Comparison of ENCODE assay signal across 28 cellular contexts in genomic region chr4:112063260-112063659, GRCh38.
DNase-seq lines count a peak whose midpoint lies in the region; ATAC-seq, FAIRE-seq and TF ChIP-seq lines count a peak whose summit lies in the region.
"Had no signal": no experiment of that assay in that cellular context is flagged by ENCODE, and none has a peak within 500 bp of the region (broad histone marks: within the 10 kb centered on the region; RNA-seq: fewer than 3 reads in every experiment).

No MANE protein-coding gene starts in this region.

- H3K9me1 ChIP-seq in K562 (ENCODE audit: control insufficient read depth, insufficient read depth, low read length): no peaks in the 10 kb centered on the region

- DNase-seq in HepG2 (ENCODE audit: low spot score) (no peak), right lobe of liver (no peak), NCI-H69 (lab: John Stamatoyannopoulos, UW) (peak; percentile 8), K562 (ENCODE audit: extremely low read depth in 1 of 4, low spot score in 3 of 4) (no peak), NCI-H2227 (lab: John Stamatoyannopoulos, UW; ENCODE audit: unreplicated experiment) (no peak)
- DNase-seq in effector memory CD8-positive, alpha-beta T cell: no peak
- DNase-seq: activated CD4-positive, alpha-beta T cell treated with anti-CD3 and anti-CD28 coated beads, Interleukin-2, amount 10 ng/mL, durations not matched to agents 24 days and 14 days; activated CD8-positive, alpha-beta memory T cell treated with anti-CD3 and anti-CD28 coated beads, Interleukin-2, amount 10 ng/mL, durations not matched to agents 7 days and 5 days; C1 segment of cervical spinal cord; central memory CD4-positive, alpha-beta T cell; dorsolateral prefrontal cortex; left ventricle myocardium superior; midbrain; natural killer cell; NCI-H82; ovary; right cardiac atrium; SJCRH30; trophoblast cell had no signal

- H3K4me1 Mint-ChIP-seq in effector memory CD8-positive, alpha-beta T cell (ENCODE audit: low read depth in 2 of 2): no peaks in the 10 kb centered on the region
- H3K4me1 Mint-ChIP-seq: activated CD4-positive, alpha-beta T cell treated with anti-CD3 and anti-CD28 coated beads, Interleukin-2, amount 10 ng/mL, durations not matched to agents 24 days and 14 days; activated CD8-positive, alpha-beta memory T cell treated with anti-CD3 and anti-CD28 coated beads, Interleukin-2, amount 10 ng/mL, durations not matched to agents 7 days and 5 days; activated naive CD4-positive, alpha-beta T cell treated with anti-CD3 and anti-CD28 coated beads, Interleukin-2, amount 50 U/mL, for 24 hours; natural killer cell had no signal

- H3K4me3 ChIP-seq in HepG2 (replicated peaks in 1 of 3; ENCODE audit: insufficient read depth in 1 of 3, low read depth in 2 of 3, low read length in 3 of 3) (no peak overlapping the region), right lobe of liver (no peak overlapping the region), K562 (no peak overlapping the region)
- H3K4me3 ChIP-seq: ascending aorta, dorsolateral prefrontal cortex, gastroesophageal sphincter, GM12878, ovary, SJCRH30 had no signal

- H3K27ac ChIP-seq in HepG2 (ENCODE audit: extremely low read length, insufficient read depth, low read length) (no peak overlapping the region), right lobe of liver (no peak overlapping the region), K562 (ENCODE audit: extremely low read depth, low read depth, low read length) (no peak overlapping the region)
- H3K27ac ChIP-seq: ascending aorta, dorsolateral prefrontal cortex, gastroesophageal sphincter, ovary, SJCRH30 had no signal

- in situ Hi-C loops in HepG2 (cut with HindIII; ENCODE audit: extremely low pct_ligation_motif_present, low pct_unique_long_range_greater_than_20kb): no loop called here
- in situ Hi-C loops in K562 (cut with MboI): no loop called here

- ATAC-seq in HepG2 (no peak), right lobe of liver (no peak), K562 (no peak), HG02870 (IDR thresholded peaks at IDR 0.05; ENCODE audit: unreplicated experiment) (no peak), HG03565 (IDR thresholded peaks at IDR 0.05; ENCODE audit: unreplicated experiment) (no peak)
- ATAC-seq in effector memory CD8-positive, alpha-beta T cell (replicated peaks): no peak
- ATAC-seq: activated CD8-positive, alpha-beta memory T cell treated with anti-CD3 and anti-CD28 coated beads, Interleukin-2, amount 10 ng/mL, durations not matched to agents 7 days and 5 days; gastroesophageal sphincter; GM12878; left ventricle myocardium superior; natural killer cell; right cardiac atrium had no signal

- no peak overlapping the region for H2AFZ ChIP-seq in HepG2 (ENCODE audit: low read length)
- no peak overlapping the region for H2AFZ ChIP-seq in K562 (ENCODE audit: low read depth, low read length)

- H3K79me2 ChIP-seq in HepG2 (ENCODE audit: insufficient read depth, low read length): no peaks in the 10 kb centered on the region
- H3K79me2 ChIP-seq in K562 (ENCODE audit: control insufficient read depth, insufficient read depth, low read length): no peaks in the 10 kb centered on the region

- H3K4me3 Mint-ChIP-seq in effector memory CD8-positive, alpha-beta T cell: no peak overlapping the region
- H3K4me3 Mint-ChIP-seq: activated CD4-positive, alpha-beta T cell treated with anti-CD3 and anti-CD28 coated beads, Interleukin-2, amount 10 ng/mL, durations not matched to agents 24 days and 14 days; activated CD8-positive, alpha-beta memory T cell treated with anti-CD3 and anti-CD28 coated beads, Interleukin-2, amount 10 ng/mL, durations not matched to agents 7 days and 5 days; activated naive CD4-positive, alpha-beta T cell treated with anti-CD3 and anti-CD28 coated beads, Interleukin-2, amount 50 U/mL, for 24 hours; natural killer cell; T-helper 1 cell treated with Interleukin-12 subunit alpha and Interleukin-12 subunit beta and Interleukin-4 antibody, amounts not matched to agents 30 μg/mL and 1 μg/mL, for 36 hours had no signal

- H3K4me2 ChIP-seq in HepG2 (ENCODE audit: low read depth, low read length) (no peak overlapping the region), K562 (ENCODE audit: insufficient read depth, low read length) (no peak overlapping the region)

- FAIRE-seq in HepG2 (lab: Jason Lieb, UNC): no peak
- FAIRE-seq in K562 (lab: Jason Lieb, UNC): no peak
- FAIRE-seq: D721Med, GM12878, islet of Langerhans had no signal

- TF ChIP-seq CTCF in HepG2 (CRISPR knock-in tag; IDR thresholded peaks at IDR 0.05) (0 out of 2 replicates have a peak, but pooled peaks have one; percentile 19), right lobe of liver (IDR thresholded peaks at IDR 0.05) (no peak), K562 (IDR thresholded peaks at IDR 0.05 in 2 of 3, conservative IDR thresholded peaks at IDR 0.05 in 1 of 3; ENCODE audit: insufficient read depth in 2 of 3, low read depth in 1 of 3, low read length in 3 of 3) (peak in 1 of 3 experiments; percentile 32; a peak in 2 of 6 replicates)

- TF ChIP-seq EP300 in HepG2 (IDR thresholded peaks at IDR 0.05; ENCODE audit: low read depth in 2 of 2, low read length in 2 of 2): no peak
- no peak for TF ChIP-seq EP300 in HepG2 (CRISPR knock-in tag; IDR thresholded peaks at IDR 0.05; ENCODE audit: borderline replicate concordance)
- no peak for TF ChIP-seq EP300 in K562 (IDR thresholded peaks at IDR 0.05; ENCODE audit: low read length)

- TF ChIP-seq POLR2A in HepG2 (IDR thresholded peaks at IDR 0.05; ENCODE audit: insufficient read depth in 1 of 2, low read depth in 2 of 2, low read length in 2 of 2) (no peak), right lobe of liver (IDR thresholded peaks at IDR 0.05) (no peak), K562 (conservative IDR thresholded peaks at IDR 0.05) (no peak)

- H3K9ac ChIP-seq in HepG2 (ENCODE audit: insufficient read depth, low read depth, low read length) (no peak overlapping the region), K562 (ENCODE audit: insufficient read depth in 1 of 2, low read depth in 2 of 2, low read length in 2 of 2) (no peak overlapping the region)

- BruUV-seq in HepG2 (replicated peaks; lab: Mats Ljungman, UMichigan): no TSS peak
- BruUV-seq in K562 (replicated peaks; lab: Mats Ljungman, UMichigan): no TSS peak

- intact Hi-C loops in HepG2 (cut with micrococcal nuclease; ENCODE audit: unreplicated experiment): no loop called here
- intact Hi-C loops in right lobe of liver (cut with DNase I): no loop called here
- intact Hi-C loops in K562 (cut with micrococcal nuclease): no loop called here

- CTCF ChIA-PET in HepG2 (lab: Yijun Ruan, JAX; ENCODE audit: low intra/inter-chr PET ratio, low total read pairs): no interaction called here
- CTCF ChIA-PET in K562 (lab: Yijun Ruan, JAX; ENCODE audit: low intra/inter-chr PET ratio): interaction anchor here (0.8 kb wide), 2 partner anchors 126 to 460 kb away, joined by 3 to 5 read pairs; no protein-coding TSS in a partner anchor

- peaks cover 34 to 36% of the 10 kb centered on the region in 2 donors for H3K27me3 Mint-ChIP-seq in effector memory CD8-positive, alpha-beta T cell

- no peaks in the 10 kb centered on the region for H3K9me3 Mint-ChIP-seq in effector memory CD8-positive, alpha-beta T cell
- H3K9me3 Mint-ChIP-seq: activated CD4-positive, alpha-beta T cell treated with anti-CD3 and anti-CD28 coated beads, Interleukin-2, amount 10 ng/mL, durations not matched to agents 24 days and 14 days; activated naive CD4-positive, alpha-beta T cell treated with anti-CD3 and anti-CD28 coated beads, Interleukin-2, amount 50 U/mL, for 24 hours; natural killer cell; T-helper 1 cell treated with Interleukin-12 subunit alpha and Interleukin-12 subunit beta and Interleukin-4 antibody, amounts not matched to agents 30 μg/mL and 1 μg/mL, for 36 hours had no signal

- 45% methylated on average over 1 of the region's 1 CpG for WGBS in HepG2 (ENCODE audit: low lambda C conversion rate)
- 77% methylated on average over 1 of the region's 1 CpG for WGBS in right lobe of liver (ENCODE audit: insufficient coverage, low coverage, low lambda C conversion rate, missing lambda C conversion rate)
- 5% methylated on average over 1 of the region's 1 CpG for WGBS in K562 (ENCODE audit: insufficient coverage, low coverage, missing lambda C conversion rate)

- H3K36me3 ChIP-seq in HepG2 (replicated peaks in 1 of 2; ENCODE audit: control insufficient read depth in 1 of 2, insufficient read depth in 2 of 2, low read length in 2 of 2): no peaks in the 10 kb centered on the region
- no peaks in the 10 kb centered on the region for H3K36me3 ChIP-seq in right lobe of liver
- no peaks in the 10 kb centered on the region for H3K36me3 ChIP-seq in K562 (ENCODE audit: control insufficient read depth, insufficient read depth, low read length)
- H3K36me3 ChIP-seq: ascending aorta, gastroesophageal sphincter, ovary, SJCRH30 had no signal

- H3K27ac Mint-ChIP-seq in effector memory CD8-positive, alpha-beta T cell: no peak overlapping the region
- H3K27ac Mint-ChIP-seq: activated CD4-positive, alpha-beta T cell treated with anti-CD3 and anti-CD28 coated beads, Interleukin-2, amount 10 ng/mL, durations not matched to agents 24 days and 14 days; activated CD8-positive, alpha-beta memory T cell treated with anti-CD3 and anti-CD28 coated beads, Interleukin-2, amount 10 ng/mL, durations not matched to agents 7 days and 5 days; activated naive CD4-positive, alpha-beta T cell treated with anti-CD3 and anti-CD28 coated beads, Interleukin-2, amount 50 U/mL, for 24 hours; natural killer cell; T-helper 1 cell treated with Interleukin-12 subunit alpha and Interleukin-12 subunit beta and Interleukin-4 antibody, amounts not matched to agents 30 μg/mL and 1 μg/mL, for 36 hours had no signal

- TF ChIP-seq RAD21 in HepG2 (CRISPR knock-in tag; IDR thresholded peaks at IDR 0.05) (no peak), K562 (CRISPR knock-in tag; conservative IDR thresholded peaks at IDR 0.05 in 1 of 2, IDR thresholded peaks at IDR 0.05 in 1 of 2) (peak; percentile 11 to 39; a peak in 2 of 4 replicates)

- H3K9me3 ChIP-seq in HepG2 (ENCODE audit: low read length): no peaks in the 10 kb centered on the region
- no peaks in the 10 kb centered on the region for H3K9me3 ChIP-seq in right lobe of liver
- H3K9me3 ChIP-seq in K562 (replicated peaks; ENCODE audit: control insufficient read depth, insufficient read depth, low read depth, low read length): no peaks in the 10 kb centered on the region
- H3K9me3 ChIP-seq: ascending aorta, gastroesophageal sphincter, ovary, SJCRH30 had no signal

- H4K20me1 ChIP-seq in HepG2 (ENCODE audit: insufficient read depth, low read length) (no peaks in the 10 kb centered on the region), K562 (replicated peaks; ENCODE audit: control insufficient read depth, insufficient read depth, low read length) (no peaks in the 10 kb centered on the region)

- POLR2A ChIA-PET in HepG2 (lab: Yijun Ruan, JAX): no interaction called here
- POLR2A ChIA-PET in K562 (lab: Yijun Ruan, JAX): interaction anchor here (0.6 kb wide), 1 partner anchor 200 kb away, joined by 3 read pairs; no protein-coding TSS in a partner anchor

- no peaks in the 10 kb centered on the region for H3K36me3 Mint-ChIP-seq in effector memory CD8-positive, alpha-beta T cell (ENCODE audit: insufficient read depth)
- H3K36me3 Mint-ChIP-seq: activated CD8-positive, alpha-beta memory T cell treated with anti-CD3 and anti-CD28 coated beads, Interleukin-2, amount 10 ng/mL, durations not matched to agents 7 days and 5 days; activated naive CD4-positive, alpha-beta T cell treated with anti-CD3 and anti-CD28 coated beads, Interleukin-2, amount 50 U/mL, for 24 hours; natural killer cell had no signal

- H3K27me3 ChIP-seq in HepG2 (ENCODE audit: control insufficient read depth in 1 of 2, insufficient read depth in 2 of 2, low read length in 2 of 2) (no peaks in the 10 kb centered on the region), right lobe of liver (no peaks in the 10 kb centered on the region), K562 (ENCODE audit: control insufficient read depth in 2 of 2, insufficient read depth in 2 of 2, low read length in 2 of 2) (no peaks in the 10 kb centered on the region)
- H3K27me3 ChIP-seq: ascending aorta, dorsolateral prefrontal cortex, gastroesophageal sphincter, ovary, SJCRH30 had no signal

- H3K4me1 ChIP-seq in HepG2 (ENCODE audit: insufficient read depth, low read length) (no peaks in the 10 kb centered on the region), right lobe of liver (no peaks in the 10 kb centered on the region), K562 (replicated peaks in 1 of 2; ENCODE audit: control insufficient read depth in 2 of 2, insufficient read depth in 2 of 2, low read length in 2 of 2) (no peaks in the 10 kb centered on the region)
- H3K4me1 ChIP-seq: ascending aorta, gastroesophageal sphincter, SJCRH30 had no signal

Comparison
In these comparisons a context has a peak if more than half of its experiments do, and no peak if none do; other contexts are left out.
1. Of the 241 proteins assayed by ChIP-seq in both HepG2 and K562: peak only in HepG2: STAG1; only in K562: RAD21; in both: none; in neither: 238; mixed calls (peak in some experiments, not most) for 1.